ENCODE assay signal across 21 cellular contexts in the genomic region with DNA sequence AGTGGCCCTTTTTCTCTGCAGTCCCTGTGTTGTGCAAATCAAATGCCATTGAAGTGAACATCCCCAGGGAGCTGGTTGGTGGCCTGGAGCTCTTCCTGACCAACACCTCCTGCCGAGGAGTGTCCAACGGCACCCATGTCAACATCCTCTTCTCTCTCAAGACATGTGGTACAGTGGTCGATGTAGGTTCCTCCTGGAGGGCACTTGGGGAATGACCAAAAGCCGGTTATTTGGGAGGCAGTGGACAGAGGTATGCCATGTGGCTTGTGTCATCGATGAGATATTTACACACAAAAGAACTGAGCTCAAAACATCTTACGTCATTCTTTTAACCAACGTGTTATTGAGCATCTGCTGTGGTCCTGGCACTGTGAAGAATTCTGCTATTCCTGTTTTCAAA. TPM values are rescaled to one million over a fixed set of nuclear protein-coding genes. Genes with fewer than 3 reads are reported as not detected.
DNase-seq lines count a peak whose midpoint lies in the region; ATAC-seq, FAIRE-seq and TF ChIP-seq lines count a peak whose summit lies in the region.
"Had no signal": no experiment of that assay in that cellular context is flagged by ENCODE, and none has a peak within 500 bp of the region (broad histone marks: within the 10 kb centered on the region; RNA-seq: fewer than 3 reads in every experiment).

No MANE protein-coding gene starts in this region.

- H3K36me3 Mint-ChIP-seq in GM23338 (ENCODE audit: low read depth): no peaks in the 10 kb centered on the region

- no peak overlapping the region for H3K4me2 ChIP-seq in A549
- no peak overlapping the region for H3K4me2 ChIP-seq in GM23338
- H3K4me2 ChIP-seq: KMS-11 had no signal

- H3K27ac Mint-ChIP-seq in GM23338: no peak overlapping the region

- peak overlapping the region; percentile 12 for H2AFZ ChIP-seq in GM23338

- no peaks in the 10 kb centered on the region for H4K20me1 ChIP-seq in GM23338 (replicated peaks; ENCODE audit: insufficient read depth)

- H3K27me3 ChIP-seq in GM23338 (ENCODE audit: insufficient read depth): no peaks in the 10 kb centered on the region
- H3K27me3 ChIP-seq: Peyer's patch had no signal

- 68% methylated on average over 7 of the region's 7 CpGs for WGBS in A549 (ENCODE audit: missing lambda C conversion rate)

- H3K4me3 Mint-ChIP-seq in GM23338: no peak overlapping the region

- peak; percentile 34 to 60; a peak in 2 of 6 replicates for ATAC-seq in A549
- peak; percentile 65 for ATAC-seq in GM23338
- ATAC-seq: Right ventricle myocardium inferior had no signal

- POLR2A ChIA-PET in A549 (lab: Yijun Ruan, JAX): no interaction called here

- no peak for FAIRE-seq in A549 (lab: Jason Lieb, UNC)
- FAIRE-seq: D721Med had no signal

- H3K4me1 Mint-ChIP-seq in GM23338: peaks cover 7% of the 10 kb centered on the region

- H3K36me3 ChIP-seq in GM23338 (ENCODE audit: insufficient read depth): no peaks in the 10 kb centered on the region
- H3K36me3 ChIP-seq: HAP-1, Peyer's patch had no signal

- no peaks in the 10 kb centered on the region for H3K9me3 ChIP-seq in A549
- H3K9me3 ChIP-seq: HAP-1, Peyer's patch had no signal

- H3K9me3 Mint-ChIP-seq in GM23338: no peaks in the 10 kb centered on the region

- peak in 1 of 2 experiments; percentile 14 for DNase-seq in A549 (ENCODE audit: low read depth in 1 of 2, low spot score in 1 of 2)
- peak; percentile 48 for DNase-seq in GM23338 (ENCODE audit: low spot score)
- peak; percentile 14 for DNase-seq in left kidney (ENCODE audit: low read depth, low spot score)
- DNase-seq in NCI-H2107 (lab: John Stamatoyannopoulos, UW): no peak
- DNase-seq in NCI-H1105 treated with DMSO at 0.1 percent for 48 hours (lab: John Stamatoyannopoulos, UW): no peak
- DNase-seq in NCI-H526 treated with DMSO at 0.1 percent for 48 hours (lab: John Stamatoyannopoulos, UW): no peak
- no peak for DNase-seq in NCI-H1930 (lab: John Stamatoyannopoulos, UW)
- DNase-seq: DMS53, NCI-H1694, NCI-H2081 treated with DMSO at 0.1 percent for 48 hours, NCI-H748 treated with DMSO at 0.1 percent for 48 hours, Peyer's patch had no signal

- H3K27me3 Mint-ChIP-seq in GM23338 (ENCODE audit: insufficient read depth, low read depth, poor library complexity): peaks cover 3% of the 10 kb centered on the region

- H3K4me3 ChIP-seq in A549 (no peak overlapping the region), GM23338 (no peak overlapping the region)
- H3K4me3 ChIP-seq: HAP-1, Peyer's patch had no signal

- H3K9me2 ChIP-seq in GM23338 (ENCODE audit: insufficient read depth): peaks cover 6% of the 10 kb centered on the region; the same call in 1 of the 2 replicates

- H3K79me2 ChIP-seq in GM23338 (replicated peaks; ENCODE audit: insufficient read depth): no peaks in the 10 kb centered on the region

- TF ChIP-seq POLR2A in A549 (IDR thresholded peaks at IDR 0.05; ENCODE audit: low read length): no peak

- H3K27ac ChIP-seq in A549 (no peak overlapping the region), GM23338 (ENCODE audit: low read depth) (no peak overlapping the region), VCaP (peak overlapping the region; percentile 43)
- H3K27ac ChIP-seq: KMS-11, Peyer's patch had no signal

- TF ChIP-seq EP300 in A549 (IDR thresholded peaks at IDR 0.05): no peak

- CTCF ChIA-PET in A549 (lab: Yijun Ruan, JAX): no interaction called here

- no peak for TF ChIP-seq RAD21 in A549 (conservative IDR thresholded peaks at IDR 0.05 in 1 of 2, IDR thresholded peaks at IDR 0.05 in 1 of 2)

- H3F3A ChIP-seq in GM23338 (replicated peaks; ENCODE audit: low read depth): no peaks in the 10 kb centered on the region

- TF ChIP-seq CTCF in A549 (IDR thresholded peaks at IDR 0.05) (no peak), GM23338 (conservative IDR thresholded peaks at IDR 0.05; ENCODE audit: low read depth in 2 of 2) (peak in 1 of 2 experiments; percentile 31; a peak in 2 of 4 replicates), VCaP (conservative IDR thresholded peaks at IDR 0.05) (no peak)

- H3K4me1 ChIP-seq in A549: no peaks in the 10 kb centered on the region
- no peaks in the 10 kb centered on the region for H3K4me1 ChIP-seq in GM23338 (ENCODE audit: insufficient read depth)
- H3K4me1 ChIP-seq: HAP-1, Peyer's patch had no signal

TF ChIP-seq in A549, 52 proteins besides CTCF, POLR2A, EP300 and RAD21:
- TF ChIP-seq ZNF302 (CRISPR knock-in tag; IDR thresholded peaks at IDR 0.05) (no peak), CEBPB (IDR thresholded peaks at IDR 0.05) (no peak), SMC3 (IDR thresholded peaks at IDR 0.05) (no peak), BHLHE40 (IDR thresholded peaks at IDR 0.05; ENCODE audit: low read depth, low read length) (no peak), RARB (CRISPR knock-in tag; IDR thresholded peaks at IDR 0.05) (no peak), FOSL2 (IDR thresholded peaks at IDR 0.05) (no peak), FOSL2 (CRISPR knock-in tag; IDR thresholded peaks at IDR 0.05) (no peak), HOXB5 (CRISPR knock-in tag; IDR thresholded peaks at IDR 0.05) (no peak), ZC3H11A (IDR thresholded peaks at IDR 0.05) (no peak), EHMT2 (IDR thresholded peaks at IDR 0.05; ENCODE audit: low read depth) (no peak), HDAC2 (IDR thresholded peaks at IDR 0.05) (no peak), ESRRA (IDR thresholded peaks at IDR 0.05; ENCODE audit: borderline replicate concordance, low read length) (no peak), ZFP36 (IDR thresholded peaks at IDR 0.05; ENCODE audit: borderline replicate concordance, partially characterized antibody) (no peak), ZSCAN20 (CRISPR knock-in tag; IDR thresholded peaks at IDR 0.05) (no peak), JUN (IDR thresholded peaks at IDR 0.05) (no peak), HOXB13 (CRISPR knock-in tag; IDR thresholded peaks at IDR 0.05; ENCODE audit: low read depth) (no peak), GATA3 (IDR thresholded peaks at IDR 0.05; ENCODE audit: borderline replicate concordance) (no peak)
- TF ChIP-seq, protein P1, sequence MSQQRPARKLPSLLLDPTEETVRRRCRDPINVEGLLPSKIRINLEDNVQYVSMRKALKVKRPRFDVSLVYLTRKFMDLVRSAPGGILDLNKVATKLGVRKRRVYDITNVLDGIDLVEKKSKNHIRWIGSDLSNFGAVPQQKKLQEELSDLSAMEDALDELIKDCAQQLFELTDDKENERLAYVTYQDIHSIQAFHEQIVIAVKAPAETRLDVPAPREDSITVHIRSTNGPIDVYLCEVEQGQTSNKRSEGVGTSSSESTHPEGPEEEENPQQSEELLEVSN (IDR thresholded peaks at IDR 0.05; ENCODE audit: borderline replicate concordance, low read depth): no peak
TF ChIP-seq in A549: peak in this region for 0.

RNA-seq across cellular contexts. Expression of gene OIT3, which starts 19.7 kb away (rescaled TPM):
- polyA plus RNA-seq in A549 (2011; rRNA removed) (0.06 and 0.07 TPM in 2 replicates), A549 (2017; fragmentation: RNase III; extraction: RNeasy Plus Mini Kit Qiagen cat#74134 plus additional on column Dnase treatment) (0.07 to 0.08 TPM (median 0.08 TPM) in 3 replicates), GM23338 (2016; fragmentation: Nextera tagmentation; extraction: Ambion mirVana) (not detected in 2 replicates)
- polyA plus RNA-seq in A549 (2012; cell fraction: cytosol; rRNA removed): 0.09 and 0.11 TPM in 2 replicates
- polyA plus RNA-seq in A549 (2012; cell fraction: nucleus; rRNA removed): 0.33 and 0.34 TPM in 2 replicates
- 0.24 and 0.58 TPM in 2 replicates for polyA minus RNA-seq in A549 (2011; rRNA and poly(A)+ RNA removed)
- not detected in 2 replicates for total RNA-seq in GM23338 (2014; rRNA removed; shearing (Covaris generic))
- total RNA-seq: A172, HT1080, NCI-H460, Right ventricle myocardium inferior, SK-MEL-5 had no signal

RNA-seq across cellular contexts. Expression of gene PLA2G12B, which starts 41.3 kb away (rescaled TPM):
- polyA plus RNA-seq in A549 (2011; rRNA removed) (not detected in 2 replicates), A549 (2017; fragmentation: RNase III; extraction: RNeasy Plus Mini Kit Qiagen cat#74134 plus additional on column Dnase treatment) (not detected in 3 replicates), GM23338 (2016; fragmentation: Nextera tagmentation; extraction: Ambion mirVana) (not detected in 2 replicates)
- polyA plus RNA-seq in A549 (2012; cell fraction: cytosol; rRNA removed): not detected in 2 replicates
- polyA plus RNA-seq in A549 (2012; cell fraction: nucleus; rRNA removed): not detected in 2 replicates
- not detected in 2 replicates for polyA minus RNA-seq in A549 (2011; rRNA and poly(A)+ RNA removed)
- total RNA-seq in GM23338 (2014; rRNA removed; shearing (Covaris generic)): not detected in 2 replicates
- total RNA-seq: A172, HT1080, NCI-H460, SK-MEL-5 had no signal

Comparison
In these comparisons a context has a peak if more than half of its experiments do, and no peak if none do; other contexts are left out.
1. DNase-seq: peak in GM23338 (single experiment) and left kidney (single experiment); none in NCI-H2107 (single experiment), NCI-H1105 treated with DMSO at 0.1 percent for 48 hours (single experiment), NCI-H526 treated with DMSO at 0.1 percent for 48 hours (single experiment) and NCI-H1930 (0 of 2).